ENCODE assay signal across 8 cellular contexts in the genomic region with DNA sequence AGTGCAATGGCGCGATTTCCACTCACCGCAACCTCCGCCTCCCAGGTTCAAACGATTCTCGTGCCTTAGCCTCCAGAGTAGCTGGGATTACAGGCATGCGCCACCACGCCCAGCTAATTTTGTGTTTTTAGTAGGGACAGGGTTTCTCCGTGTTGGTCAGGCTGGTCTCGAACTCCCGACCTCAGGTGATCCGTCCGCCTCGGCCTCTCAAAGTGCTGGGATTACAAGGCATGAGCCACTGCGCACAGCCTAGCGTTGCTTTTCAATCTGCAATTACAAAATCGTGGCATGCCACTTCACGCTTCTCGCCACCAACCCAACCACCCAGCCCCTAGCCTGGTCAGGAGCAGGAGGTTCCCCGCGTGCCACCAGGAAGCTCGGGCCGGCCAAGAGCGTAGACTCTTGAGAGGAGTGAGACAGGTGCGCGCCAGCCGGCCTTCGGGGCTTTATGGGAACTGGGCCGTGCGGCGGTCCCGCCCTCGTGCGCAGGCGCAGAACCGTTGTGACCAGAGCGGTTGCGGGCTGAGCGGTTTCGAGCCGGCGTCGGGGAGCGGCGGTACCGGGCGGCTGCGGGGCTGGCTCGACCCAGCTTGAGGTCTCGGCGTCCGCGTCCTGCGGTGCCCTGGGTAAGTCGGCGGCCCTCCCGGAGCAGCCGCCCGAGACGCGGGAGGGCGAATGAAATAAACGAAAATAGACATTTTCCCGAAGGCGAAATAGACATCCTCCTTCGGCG. TPM values are rescaled to one million over a fixed set of nuclear protein-coding genes. Genes with fewer than 3 reads are reported as not detected.
DNase-seq lines count a peak whose midpoint lies in the region; ATAC-seq and TF ChIP-seq lines count a peak whose summit lies in the region.

A gene (plus strand): TSS at position 500 of the 733 bp plus-strand sequence. CDS start 530 bp downstream, outside the sequence.

- no peaks in the 10 kb centered on the region for H3K9me3 ChIP-seq in breast epithelium
- H3K9me3 ChIP-seq in iPS-20b (ENCODE audit: insufficient read depth, low read depth, low read length) = no peaks in the 10 kb centered on the region
- no peaks in the 10 kb centered on the region for H3K9me3 ChIP-seq in skeletal muscle satellite cell (replicated peaks; ENCODE audit: low read length)

- H3K27me3 ChIP-seq in BJ (ENCODE audit: control insufficient read depth, insufficient read depth, low read length) (peaks cover 11% of the 10 kb centered on the region; the same call in 1 of the 2 replicates), breast epithelium (peaks cover 0 to 4% of the 10 kb centered on the region in 2 donors), iPS-20b (ENCODE audit: insufficient read depth, low read length) (peaks cover 29% of the 10 kb centered on the region), skeletal muscle satellite cell (ENCODE audit: control insufficient read depth, insufficient read depth, low read length) (peaks cover 43% of the 10 kb centered on the region)

- H3K27ac ChIP-seq in VCaP (peak within 1 kb of the TSS; percentile 78), breast epithelium (peak within 1 kb of the TSS; percentile 59 to 76), iPS-20b (ENCODE audit: low read length) (no peak within 1 kb of the TSS)

- no peak for TF ChIP-seq CTCF in BJ (IDR thresholded peaks at IDR 0.05; ENCODE audit: insufficient read depth, low read depth, low read length)
- no peak for TF ChIP-seq CTCF in VCaP (conservative IDR thresholded peaks at IDR 0.05)
- no peak for TF ChIP-seq CTCF in breast epithelium (IDR thresholded peaks at IDR 0.05)

- H3K4me2 ChIP-seq in skeletal muscle satellite cell (ENCODE audit: low read length) = peak within 1 kb of the TSS; percentile 90

- H3K9ac ChIP-seq in iPS-20b (ENCODE audit: low read depth, low read length) (peak within 1 kb of the TSS; percentile 80), skeletal muscle satellite cell (ENCODE audit: low read depth, low read length) (peak within 1 kb of the TSS; percentile 29)

- intact Hi-C loops in breast epithelium (cut with DNase I; ENCODE audit: low total_unique reads) = no loop called here

- ATAC-seq in GM21529 (IDR thresholded peaks at IDR 0.05; ENCODE audit: unreplicated experiment) (peak; percentile 64), GM19351 (IDR thresholded peaks at IDR 0.05; ENCODE audit: unreplicated experiment) (no peak)

- H3K4me1 ChIP-seq in breast epithelium (no peaks in the 10 kb centered on the region), iPS-20b (ENCODE audit: insufficient read depth, low read length) (peaks cover 4% of the 10 kb centered on the region; the same call in 1 of the 2 replicates), skeletal muscle satellite cell (ENCODE audit: control insufficient read depth, insufficient read depth, low read length) (peaks cover 4% of the 10 kb centered on the region)

- H3K4me3 ChIP-seq in BJ (ENCODE audit: low read depth, low read length) = peak within 1 kb of the TSS; percentile 64
- H3K4me3 ChIP-seq in breast epithelium = peak within 1 kb of the TSS; percentile 71 to 84 (median 72)
- H3K4me3 ChIP-seq in iPS-20b (ENCODE audit: low read length) = peak within 1 kb of the TSS; percentile 89
- H3K4me3 ChIP-seq in skeletal muscle satellite cell (ENCODE audit: low read length) = peak within 1 kb of the TSS; percentile 75

- no peaks in the 10 kb centered on the region for H3K36me3 ChIP-seq in BJ (ENCODE audit: control insufficient read depth, insufficient read depth, low read length)
- H3K36me3 ChIP-seq in breast epithelium = no peaks in the 10 kb centered on the region
- peaks cover 13% of the 10 kb centered on the region for H3K36me3 ChIP-seq in iPS-20b (ENCODE audit: insufficient read depth, low read depth, low read length)
- no peaks in the 10 kb centered on the region for H3K36me3 ChIP-seq in skeletal muscle satellite cell (ENCODE audit: insufficient read depth, low read length)

- no peak for DNase-seq in BJ (ENCODE audit: low read depth)
- peak; percentile 79 to 89 for DNase-seq in NCI-H2081 (lab: John Stamatoyannopoulos, UW)
- peak; percentile 69 to 81 for DNase-seq in breast epithelium (ENCODE audit: low spot score in 2 of 2)

- POLR2A ChIA-PET in BJ (lab: Charles Lee) = no interaction called here

- CTCF ChIA-PET in BJ (lab: Yijun Ruan, JAX) = interaction anchor here (0.9 to 2.0 kb wide), 5 partner anchors 14 to 43 kb away, joined by 3 to 6 read pairs (median 5); no protein-coding TSS in a partner anchor

- no peak for TF ChIP-seq POLR2A in breast epithelium (IDR thresholded peaks at IDR 0.05)

RNA-seq across cellular contexts. Expression of the gene that starts here (rescaled TPM):
- polyA plus RNA-seq in BJ (2011; rRNA removed) = 0.58 and 0.75 TPM in 2 replicates
- polyA minus RNA-seq in BJ (2011; rRNA and poly(A)+ RNA removed) = not detected in 2 replicates
- 10 to 100 TPM in 2 of 3 donors, 1 to 10 TPM in 1; 6.7 to 22.0 (median 16.4) TPM for total RNA-seq in breast epithelium
- total RNA-seq in skeletal muscle satellite cell (2012; rRNA removed) = 0.51 TPM in 1 of 2 replicates, not detected in the other
